Comparison of ENCODE assay signal across 12 cellular contexts in genomic region chr12:109594566-109595317, GRCh38.
"Had no signal": no experiment of that assay in that cellular context is flagged by ENCODE, and none has a peak within 500 bp of the region (broad histone marks: within the 10 kb centered on the region; RNA-seq: fewer than 3 reads in every experiment).

No MANE protein-coding gene starts in this region.

- H2AFZ ChIP-seq: parathyroid adenoma had no signal

- H3K4me3 ChIP-seq: colonic mucosa, smooth muscle cell, tibial nerve had no signal

- H3K4me1 ChIP-seq: colonic mucosa had no signal

- H3K27me3 ChIP-seq: colonic mucosa, tibial nerve had no signal

- H3K9me3 ChIP-seq: colonic mucosa, tibial nerve had no signal

- H3K27me3 Mint-ChIP-seq: activated CD4-positive, alpha-beta memory T cell treated with anti-CD3 and anti-CD28 coated beads, Interleukin-2, amount 10 ng/mL, durations not matched to agents 7 days and 5 days; activated naive CD8-positive, alpha-beta T cell; stimulated activated naive B cell treated with anti-CD40 and anti-IgM and Interleukin-4, amounts not matched to agents 10 μg/mL and 1 μg/mL and 100 μg/mL, for 72 hours had no signal

- H3K27ac ChIP-seq: colonic mucosa, parathyroid adenoma, tibial nerve had no signal

- H3K79me2 ChIP-seq: parathyroid adenoma had no signal

- H3K36me3 ChIP-seq: colonic mucosa had no signal

- H3K27ac Mint-ChIP-seq: activated CD4-positive, alpha-beta memory T cell treated with anti-CD3 and anti-CD28 coated beads, Interleukin-2, amount 10 ng/mL, durations not matched to agents 7 days and 5 days; activated naive CD8-positive, alpha-beta T cell; stimulated activated naive B cell treated with anti-CD40 and anti-IgM and Interleukin-4, amounts not matched to agents 10 μg/mL and 1 μg/mL and 100 μg/mL, for 72 hours; T-helper 2 cell treated with Interferon-gamma antibody and Interleukin-4, amounts not matched to agents 5 μg/mL and 100 μg/mL, for 36 hours had no signal

- H3K4me3 Mint-ChIP-seq: activated CD4-positive, alpha-beta memory T cell treated with anti-CD3 and anti-CD28 coated beads, Interleukin-2, amount 10 ng/mL, durations not matched to agents 7 days and 5 days; activated naive CD8-positive, alpha-beta T cell; stimulated activated naive B cell treated with anti-CD40 and anti-IgM and Interleukin-4, amounts not matched to agents 10 μg/mL and 1 μg/mL and 100 μg/mL, for 72 hours; T-helper 2 cell treated with Interferon-gamma antibody and Interleukin-4, amounts not matched to agents 5 μg/mL and 100 μg/mL, for 36 hours had no signal

- H3K9me3 Mint-ChIP-seq: activated CD4-positive, alpha-beta memory T cell treated with anti-CD3 and anti-CD28 coated beads, Interleukin-2, amount 10 ng/mL, durations not matched to agents 7 days and 5 days; stimulated activated naive B cell treated with anti-CD40 and anti-IgM and Interleukin-4, amounts not matched to agents 10 μg/mL and 1 μg/mL and 100 μg/mL, for 72 hours; T-helper 2 cell treated with Interferon-gamma antibody and Interleukin-4, amounts not matched to agents 5 μg/mL and 100 μg/mL, for 36 hours had no signal

- H3K4me2 ChIP-seq: smooth muscle cell had no signal

- H3K9ac ChIP-seq: parathyroid adenoma had no signal

- DNase-seq: activated gamma-delta T cell; aorta; colonic mucosa; hippocampal formation; kidney glomerular epithelial cell; stimulated activated naive B cell treated with anti-CD40 and anti-IgM and Interleukin-4, amounts not matched to agents 10 μg/mL and 1 μg/mL and 100 μg/mL, for 72 hours had no signal
